ENCODE assay signal across 1 cellular context in the genomic region with DNA sequence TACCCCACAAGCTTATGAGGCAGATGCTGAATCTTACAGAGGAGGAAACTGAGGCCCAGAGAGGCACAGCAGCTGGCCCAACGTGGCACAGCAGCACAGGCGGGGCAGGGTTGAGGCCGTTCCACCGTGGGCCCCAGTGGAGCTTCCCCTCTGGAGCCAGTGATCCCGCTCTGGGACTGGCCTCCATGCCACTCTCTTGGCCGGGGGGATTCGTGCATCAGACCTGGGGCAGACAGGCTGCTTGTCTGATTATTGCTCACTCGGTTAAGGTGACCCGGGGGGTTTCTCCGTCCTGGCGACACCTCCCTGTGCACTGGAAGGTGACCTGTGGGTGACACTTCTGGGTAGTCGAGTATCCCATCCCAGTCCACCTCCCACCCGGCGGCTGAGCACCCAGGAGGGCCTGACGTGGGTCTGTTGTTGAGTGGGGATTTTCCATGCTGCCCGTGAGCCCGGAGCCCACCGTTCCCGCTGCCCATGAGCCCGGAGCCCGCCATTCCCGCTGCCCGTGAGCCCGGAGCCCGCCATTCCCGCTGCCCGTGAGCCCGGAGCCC.
TF ChIP-seq lines count a peak whose summit lies in the region.

No MANE protein-coding gene starts in this region.

TF ChIP-seq in HepG2, 621 proteins besides CTCF, POLR2A, EP300 and RAD21:
- peak; percentile 94 for TF ChIP-seq ZNF768 (CRISPR knock-in tag; IDR thresholded peaks at IDR 0.05)
- no peak for TF ChIP-seq FOSL2 (CRISPR knock-in tag; IDR thresholded peaks at IDR 0.05)
